Comparison of ENCODE assay signal across 8 cellular contexts in the genomic region with DNA sequence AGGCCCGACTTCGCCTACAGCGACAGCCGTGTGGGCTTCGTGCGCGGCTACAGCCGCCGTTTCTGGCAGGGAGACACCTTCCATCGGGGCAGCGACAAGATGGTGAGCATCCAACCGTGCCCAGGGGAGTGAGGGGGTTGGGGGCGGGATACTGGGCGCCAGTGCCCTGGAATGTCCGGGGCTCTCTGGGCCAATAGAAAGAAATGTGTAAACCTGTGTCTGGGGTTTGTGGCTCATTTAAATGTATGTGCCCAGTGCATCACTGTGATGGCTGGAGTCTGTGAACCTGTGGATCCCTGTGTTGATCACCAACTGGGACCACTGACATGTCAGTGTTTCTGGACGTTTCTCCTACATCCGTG. TPM values are rescaled to one million over a fixed set of nuclear protein-coding genes. Genes with fewer than 3 reads are reported as not detected.
DNase-seq lines count a peak whose midpoint lies in the region; ATAC-seq and TF ChIP-seq lines count a peak whose summit lies in the region.

No MANE protein-coding gene starts in this region.

- no peaks in the 10 kb centered on the region for H3K79me2 ChIP-seq in KMS-11 (ENCODE audit: insufficient read depth, low read depth)

- DNase-seq in CD8-positive, alpha-beta memory T cell, result no peak
- no peak for DNase-seq in effector memory CD4-positive, alpha-beta T cell
- no peak for DNase-seq in AG08395 (ENCODE audit: low spot score)
- DNase-seq in AG08396 (ENCODE audit: low spot score), result no peak
- DNase-seq in GM10248 (ENCODE audit: extremely low spot score), result no peak

- H3K36me3 Mint-ChIP-seq in CD8-positive, alpha-beta memory T cell, result peaks cover 0 to 3% (median 0%) of the 10 kb centered on the region in 3 donors

- H3K9ac ChIP-seq in KMS-11, result peak overlapping the region; percentile 76; the same call in 1 of the 2 replicates

- TF ChIP-seq CTCF in KMS-11 (conservative IDR thresholded peaks at IDR 0.05; ENCODE audit: low read depth, low read length) (no peak), GM10248 (IDR thresholded peaks at IDR 0.05; ENCODE audit: control extremely low read depth, extremely low read depth, low read depth, missing control alignments) (no peak)

- H3K27me3 Mint-ChIP-seq in CD8-positive, alpha-beta memory T cell, result peaks cover 3 to 7% of the 10 kb centered on the region in 2 donors

- peak overlapping the region; percentile 89 to 96 (median 92) for H3K4me3 Mint-ChIP-seq in CD8-positive, alpha-beta memory T cell

- no peak for ATAC-seq in HG03565 (IDR thresholded peaks at IDR 0.05; ENCODE audit: unreplicated experiment)

- H3K4me1 ChIP-seq in CD8-positive, alpha-beta memory T cell (ENCODE audit: insufficient read depth, low read length), result peaks cover 16% of the 10 kb centered on the region
- H3K4me1 ChIP-seq in KMS-11 (ENCODE audit: low read depth, poor library complexity, severe bottlenecking) (peaks cover 33% of the 10 kb centered on the region), neuron (ENCODE audit: insufficient read depth, low read length) (no peaks in the 10 kb centered on the region)
- H3K4me1 ChIP-seq in effector memory CD4-positive, alpha-beta T cell (ENCODE audit: control insufficient read depth, insufficient read depth, low read length, poor library complexity, severe bottlenecking), result peaks cover 11% of the 10 kb centered on the region

- peaks cover 11 to 20% (median 12%) of the 10 kb centered on the region in 3 donors for H3K4me1 Mint-ChIP-seq in CD8-positive, alpha-beta memory T cell

- H4K20me1 ChIP-seq in KMS-11 (ENCODE audit: insufficient read depth), result no peaks in the 10 kb centered on the region

- H3K4me3 ChIP-seq in CD8-positive, alpha-beta memory T cell (ENCODE audit: low read length), result peak overlapping the region; percentile 86
- H3K4me3 ChIP-seq in KMS-11 (IDR thresholded peaks at IDR 0.05; ENCODE audit: insufficient read depth, low read depth, low read length), result no peak overlapping the region
- peak overlapping the region; percentile 86 for H3K4me3 ChIP-seq in effector memory CD4-positive, alpha-beta T cell (ENCODE audit: insufficient read depth, low read depth, low read length, poor library complexity, severe bottlenecking)
- peak overlapping the region; percentile 58 for H3K4me3 ChIP-seq in neuron (ENCODE audit: low read length)

- peak overlapping the region; percentile 73 for H3K4me2 ChIP-seq in KMS-11

- H3K36me3 ChIP-seq in CD8-positive, alpha-beta memory T cell (ENCODE audit: insufficient read depth, low read length), result no peaks in the 10 kb centered on the region
- H3K36me3 ChIP-seq in KMS-11 (ENCODE audit: insufficient read depth), result no peaks in the 10 kb centered on the region
- H3K36me3 ChIP-seq in effector memory CD4-positive, alpha-beta T cell (ENCODE audit: control insufficient read depth, insufficient read depth, low read length), result no peaks in the 10 kb centered on the region
- H3K36me3 ChIP-seq in neuron (ENCODE audit: insufficient read depth, low read length), result no peaks in the 10 kb centered on the region

- POLR2A ChIA-PET in CD8-positive, alpha-beta memory T cell (lab: Charles Lee), result interaction anchor here (0.8 to 2.8 kb wide), 3 partner anchors 11 to 163 kb away, joined by 3 to 24 read pairs (median 5); no protein-coding TSS in a partner anchor
- POLR2A ChIA-PET in GM10248 (lab: Yijun Ruan, JAX), result interaction anchor here (0.9 to 1.1 kb wide), 4 partner anchors 10 to 25 kb away, joined by 3 to 4 read pairs (median 4); no protein-coding TSS in a partner anchor

- H3K27ac Mint-ChIP-seq in CD8-positive, alpha-beta memory T cell, result peak overlapping the region in 7 of 8 donors; percentile 4 to 89 (median 68)

- H3K27ac ChIP-seq in CD8-positive, alpha-beta memory T cell (ENCODE audit: low read depth, low read length), result no peak overlapping the region
- H3K27ac ChIP-seq in KMS-11, result no peak overlapping the region
- peak overlapping the region; percentile 25 for H3K27ac ChIP-seq in effector memory CD4-positive, alpha-beta T cell (ENCODE audit: insufficient read depth, low read length, poor library complexity, severe bottlenecking)

- H3K9me3 Mint-ChIP-seq in CD8-positive, alpha-beta memory T cell, result no peaks in the 10 kb centered on the region

- H2AFZ ChIP-seq in KMS-11 (ENCODE audit: low read depth) (peak overlapping the region; percentile 76), neuron (ENCODE audit: low read depth, low read length) (peak overlapping the region; percentile 86)

- no peaks in the 10 kb centered on the region for H3K27me3 ChIP-seq in CD8-positive, alpha-beta memory T cell (ENCODE audit: insufficient read depth, low read length, poor library complexity, severe bottlenecking)
- H3K27me3 ChIP-seq in KMS-11 (ENCODE audit: insufficient read depth, low read depth), result no peaks in the 10 kb centered on the region
- no peaks in the 10 kb centered on the region for H3K27me3 ChIP-seq in effector memory CD4-positive, alpha-beta T cell (replicated peaks; ENCODE audit: control insufficient read depth, insufficient read depth, low read length, poor library complexity, severe bottlenecking)
- peaks cover 13% of the 10 kb centered on the region for H3K27me3 ChIP-seq in neuron (ENCODE audit: insufficient read depth, low read length)

- H3K9me3 ChIP-seq in CD8-positive, alpha-beta memory T cell (ENCODE audit: low read length), result no peaks in the 10 kb centered on the region
- no peaks in the 10 kb centered on the region for H3K9me3 ChIP-seq in effector memory CD4-positive, alpha-beta T cell (ENCODE audit: control insufficient read depth, low read length)
- no peaks in the 10 kb centered on the region for H3K9me3 ChIP-seq in neuron (ENCODE audit: low read length)

- CTCF ChIA-PET in CD8-positive, alpha-beta memory T cell (lab: Charles Lee), result interaction anchor here (0.8 to 4.0 kb wide), 6 partner anchors 11 to 59 kb away, joined by 3 to 35 read pairs (median 10); a partner anchor contains a TSS
- CTCF ChIA-PET in GM10248 (lab: Yijun Ruan, JAX), result interaction anchor here (0.8 to 5.8 kb wide), 8 partner anchors 10 to 96 kb away, joined by 3 to 75 read pairs (median 4); a partner anchor contains a TSS

RNA-seq across cellular contexts. Expression of a gene that starts 0.4 kb away (rescaled TPM):
- total RNA-seq in CD8-positive, alpha-beta memory T cell, result 10 to 100 TPM; 15.1 to 16.7 TPM
- polyA plus RNA-seq in CD8-positive, alpha-beta memory T cell, result not detected

RNA-seq across cellular contexts. Expression of a gene that starts 24.6 kb away (rescaled TPM):
- total RNA-seq in CD8-positive, alpha-beta memory T cell, result not detected
- not detected for polyA plus RNA-seq in CD8-positive, alpha-beta memory T cell

RNA-seq across cellular contexts. Expression of a gene that starts 59.4 kb away (rescaled TPM):
- 10 to 100 TPM; 17.2 to 17.8 TPM for total RNA-seq in CD8-positive, alpha-beta memory T cell
- 23.0 TPM for polyA plus RNA-seq in CD8-positive, alpha-beta memory T cell
